Comparison of ENCODE assay signal across 18 cellular contexts in the genomic region with DNA sequence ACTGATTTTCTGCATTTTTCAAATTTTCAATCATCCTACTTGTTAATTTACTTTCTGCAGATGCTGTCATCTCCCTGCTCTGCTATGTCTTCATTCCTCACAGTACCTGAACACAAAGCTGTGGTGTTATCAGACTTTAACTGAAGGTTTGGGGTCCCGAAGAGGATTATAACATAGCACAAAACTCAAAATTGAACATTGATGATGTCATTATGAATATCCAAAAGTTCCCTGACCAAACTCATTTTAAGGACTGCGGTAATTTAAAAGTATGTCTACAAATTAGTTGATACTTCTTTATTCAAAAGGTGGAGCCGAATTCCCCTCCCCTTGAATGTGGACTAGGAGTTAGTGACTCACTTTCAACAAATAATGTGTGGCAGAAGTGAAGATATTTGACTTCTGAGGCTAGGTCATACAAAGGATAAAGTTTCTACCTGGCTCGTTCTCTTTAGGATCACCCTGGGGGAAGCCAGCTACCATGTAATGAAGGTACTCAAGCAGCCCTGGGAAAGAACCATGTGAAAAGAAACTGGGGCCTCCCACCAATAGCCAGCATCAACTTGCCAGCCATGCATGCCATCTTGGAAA. TPM values are rescaled to one million over a fixed set of nuclear protein-coding genes. Genes with fewer than 3 reads are reported as not detected.
DNase-seq lines count a peak whose midpoint lies in the region; ATAC-seq, FAIRE-seq and TF ChIP-seq lines count a peak whose summit lies in the region.
"Had no signal": no experiment of that assay in that cellular context is flagged by ENCODE, and none has a peak within 500 bp of the region (broad histone marks: within the 10 kb centered on the region; RNA-seq: fewer than 3 reads in every experiment).

No MANE protein-coding gene starts in this region.

- no peaks in the 10 kb centered on the region for H4K20me1 ChIP-seq in PC-9 (ENCODE audit: insufficient read depth)
- H4K20me1 ChIP-seq in keratinocyte (ENCODE audit: control insufficient read depth, extremely low read depth, insufficient read depth, low read length), result no peaks in the 10 kb centered on the region

- H3K4me1 ChIP-seq in PC-9 (replicated peaks; ENCODE audit: insufficient read depth), result peaks cover 24% of the 10 kb centered on the region
- H3K4me1 ChIP-seq in keratinocyte (ENCODE audit: control insufficient read depth, extremely low read depth, insufficient read depth, low read length), result peaks cover 43% of the 10 kb centered on the region
- H3K4me1 ChIP-seq in CD8-positive, alpha-beta T cell (ENCODE audit: insufficient read depth, low read length), result no peaks in the 10 kb centered on the region
- peaks cover 0 to 26% (median under 1%) of the 10 kb centered on the region in 6 donors for H3K4me1 ChIP-seq in spleen
- H3K4me1 ChIP-seq: A549, BE2C had no signal

- H3K9me1 ChIP-seq in keratinocyte (ENCODE audit: control insufficient read depth, extremely low read depth, insufficient read depth, low read length), result no peaks in the 10 kb centered on the region

- H3K27ac ChIP-seq in PC-9, result no peak overlapping the region
- no peak overlapping the region for H3K27ac ChIP-seq in keratinocyte (ENCODE audit: control insufficient read depth, insufficient read depth, low read length)
- H3K27ac ChIP-seq in CD8-positive, alpha-beta T cell (ENCODE audit: low read depth, low read length), result no peak overlapping the region
- H3K27ac ChIP-seq in spleen, result no peak overlapping the region
- H3K27ac ChIP-seq: A549, C4-2B had no signal

- intact Hi-C loops in PC-9 (cut with micrococcal nuclease; ENCODE audit: unreplicated experiment), result no loop called here
- intact Hi-C loops in CD8-positive, alpha-beta T cell (cut with DNase I, micrococcal nuclease), result no loop called here
- intact Hi-C loops in spleen (cut with DNase I; ENCODE audit: low total_unique reads), result no loop called here

- no peaks in the 10 kb centered on the region for H3K27me3 ChIP-seq in PC-9 (ENCODE audit: insufficient read depth, low read depth)
- H3K27me3 ChIP-seq in bronchial epithelial cell (ENCODE audit: control insufficient read depth, insufficient read depth, low read length), result no peaks in the 10 kb centered on the region
- H3K27me3 ChIP-seq in keratinocyte (ENCODE audit: control insufficient read depth, extremely low read depth, insufficient read depth, low read length), result no peaks in the 10 kb centered on the region
- no peaks in the 10 kb centered on the region for H3K27me3 ChIP-seq in CD8-positive, alpha-beta T cell (ENCODE audit: insufficient read depth, low read length)
- peaks cover 0 to 7% (median 0%) of the 10 kb centered on the region in 7 donors for H3K27me3 ChIP-seq in spleen (replicated peaks in 1 of 7)

- H3K79me2 ChIP-seq in PC-9 (ENCODE audit: low read depth) (no peaks in the 10 kb centered on the region), keratinocyte (ENCODE audit: control insufficient read depth, insufficient read depth, low read length) (peaks cover 4% of the 10 kb centered on the region)

- H3F3A ChIP-seq in PC-9 (ENCODE audit: insufficient read depth, low read depth), result peaks cover 10% of the 10 kb centered on the region; the same call in 1 of the 2 replicates

- FAIRE-seq in bronchial epithelial cell (lab: Jason Lieb, UNC), result no peak
- peak; percentile 29 for FAIRE-seq in keratinocyte (lab: Jason Lieb, UNC)
- FAIRE-seq: A549, GM19239, HTR-8/SVneo had no signal

- H3K9me2 ChIP-seq in PC-9 (ENCODE audit: insufficient read depth), result no peaks in the 10 kb centered on the region

- WGBS in spleen, 5 donors, result 86 to 95% (median 87%) methylated on average over 4 of the region's 4 CpGs

- CTCF ChIA-PET in PC-9 (lab: Charles Lee), result no interaction called here
- CTCF ChIA-PET in CD8-positive, alpha-beta T cell (lab: Charles Lee), result no interaction called here

- DNase-seq in PC-9 (peak in 1 of 2 experiments; percentile 41), bronchial epithelial cell (ENCODE audit: low read depth) (peak; percentile 79), keratinocyte (ENCODE audit: low read depth, low spot score) (no peak), spleen (no peak), middle frontal gyrus (ENCODE audit: extremely low spot score, low spot score) (no peak)
- DNase-seq in activated naive CD4-positive, alpha-beta T cell (lab: John Stamatoyannopoulos, UW), result no peak
- DNase-seq in CD8-positive, alpha-beta T cell, result no peak
- DNase-seq: BE2C; CD4-positive, alpha-beta memory T cell; COR-L47; DND-41; GDM1; GOT3; H9 had no signal

- TF ChIP-seq POLR2A in spleen (IDR thresholded peaks at IDR 0.05), result no peak

- H3K36me3 ChIP-seq in PC-9 (ENCODE audit: low read depth) (no peaks in the 10 kb centered on the region), bronchial epithelial cell (ENCODE audit: control insufficient read depth, insufficient read depth, low read length) (no peaks in the 10 kb centered on the region), keratinocyte (ENCODE audit: control insufficient read depth in 2 of 2, extremely low read depth in 1 of 2, insufficient read depth in 2 of 2, low read length in 2 of 2) (no peaks in the 10 kb centered on the region), spleen (no peaks in the 10 kb centered on the region)
- H3K36me3 ChIP-seq in CD8-positive, alpha-beta T cell (ENCODE audit: insufficient read depth, low read length), result no peaks in the 10 kb centered on the region
- H3K36me3 ChIP-seq: BE2C had no signal

- no peak overlapping the region for H3K9ac ChIP-seq in keratinocyte (ENCODE audit: control insufficient read depth, extremely low read depth, insufficient read depth, low read length)

- H3K9me3 Mint-ChIP-seq in CD8-positive, alpha-beta T cell, result no peaks in the 10 kb centered on the region
- H3K9me3 Mint-ChIP-seq: CD4-positive, alpha-beta memory T cell had no signal

- peak overlapping the region; percentile 11; the same call in 1 of the 2 replicates for H3K4me2 ChIP-seq in PC-9
- no peak overlapping the region for H3K4me2 ChIP-seq in keratinocyte (ENCODE audit: control insufficient read depth, extremely low read depth, insufficient read depth, low read depth, low read length)
- H3K4me2 ChIP-seq: A549 had no signal

- no peaks in the 10 kb centered on the region for H3K36me3 Mint-ChIP-seq in CD8-positive, alpha-beta T cell
- H3K36me3 Mint-ChIP-seq: CD4-positive, alpha-beta memory T cell had no signal

- H3K9me3 ChIP-seq in PC-9 (ENCODE audit: insufficient read depth, low read depth), result no peaks in the 10 kb centered on the region
- H3K9me3 ChIP-seq in keratinocyte (ENCODE audit: control insufficient read depth, low read depth, low read length), result no peaks in the 10 kb centered on the region
- no peaks in the 10 kb centered on the region for H3K9me3 ChIP-seq in CD8-positive, alpha-beta T cell (ENCODE audit: low read length)
- H3K9me3 ChIP-seq in spleen, result no peaks in the 10 kb centered on the region
- H3K9me3 ChIP-seq: BE2C had no signal

- TF ChIP-seq CTCF in PC-9 (conservative IDR thresholded peaks at IDR 0.05), result no peak
- no peak for TF ChIP-seq CTCF in bronchial epithelial cell (IDR thresholded peaks at IDR 0.05; ENCODE audit: insufficient read depth, low read length, severe bottlenecking)
- TF ChIP-seq CTCF in keratinocyte (optimal IDR thresholded peaks at IDR 0.05 in 1 of 3, IDR thresholded peaks at IDR 0.05 in 1 of 3, conservative IDR thresholded peaks at IDR 0.05 in 1 of 3; ENCODE audit: extremely low read depth in 1 of 3, insufficient read depth in 2 of 3, low read length in 3 of 3), result no peak
- no peak for TF ChIP-seq CTCF in CD8-positive, alpha-beta T cell (IDR thresholded peaks at IDR 0.05)
- TF ChIP-seq CTCF in spleen (IDR thresholded peaks at IDR 0.05 in 8 of 11, conservative IDR thresholded peaks at IDR 0.05 in 3 of 11), result no peak

- no peak overlapping the region for H3K27ac Mint-ChIP-seq in CD8-positive, alpha-beta T cell
- H3K27ac Mint-ChIP-seq: CD4-positive, alpha-beta memory T cell; H9 had no signal

- dilution Hi-C loops in keratinocyte (cut with MboI; ENCODE audit: extremely low pct_ligation_motif_present, low sequenced_read_pairs), result no loop called here

- no peak for ATAC-seq in CD8-positive, alpha-beta T cell
- ATAC-seq: A549 had no signal

- no peak overlapping the region for H3K4me3 Mint-ChIP-seq in CD8-positive, alpha-beta T cell
- H3K4me3 Mint-ChIP-seq: CD4-positive, alpha-beta memory T cell; H9 had no signal

- H3K27me3 Mint-ChIP-seq in CD8-positive, alpha-beta T cell (ENCODE audit: low read depth), result peaks cover 28% of the 10 kb centered on the region

- H3K4me1 Mint-ChIP-seq in CD8-positive, alpha-beta T cell (ENCODE audit: low read depth), result no peaks in the 10 kb centered on the region
- H3K4me1 Mint-ChIP-seq: CD4-positive, alpha-beta memory T cell; H9 had no signal

- H2AFZ ChIP-seq in PC-9 (no peak overlapping the region), keratinocyte (ENCODE audit: control insufficient read depth, low read length) (no peak overlapping the region)

- no TSS peak for BruUV-seq in PC-9 (replicated peaks; lab: Mats Ljungman, UMichigan)

- POLR2A ChIA-PET in PC-9 (lab: Charles Lee; ENCODE audit: unreplicated experiment), result no interaction called here
- POLR2A ChIA-PET in CD8-positive, alpha-beta T cell (lab: Charles Lee), result no interaction called here

- H3K4me3 ChIP-seq in PC-9 (no peak overlapping the region), bronchial epithelial cell (ENCODE audit: low read depth, low read length) (no peak overlapping the region), keratinocyte (ENCODE audit: control insufficient read depth in 2 of 3, extremely low read depth in 1 of 3, insufficient read depth in 2 of 3, low read depth in 1 of 3, low read length in 3 of 3) (no peak overlapping the region), spleen (no peak overlapping the region)
- no peak overlapping the region for H3K4me3 ChIP-seq in CD8-positive, alpha-beta T cell (ENCODE audit: low read depth, low read length)
- H3K4me3 ChIP-seq: A549 had no signal

RNA-seq across cellular contexts. Expression of a gene that starts 6.4 kb away (rescaled TPM):
- total RNA-seq in PC-9 (2021) (4.2 and 5.4 TPM in 2 replicates), bronchial epithelial cell (10.5 and 19.0 TPM in 2 replicates), spleen (10 to 100 TPM in 6 of 7 donors, 1 to 10 TPM in 1; 9.7 to 17.5 (median 12.8) TPM)
- polyA plus RNA-seq in keratinocyte (18.1 to 21.3 TPM (median 20.9 TPM) in 3 replicates), spleen (1 to 10 TPM in 1 of 3 donors, under 1 TPM in 2; 0.48 to 1.1 (median 0.62) TPM)
- polyA plus RNA-seq in keratinocyte (2011; ENCODE audit: low read depth), result 7.1 TPM
- 7.8 and 12.1 TPM in 2 replicates for polyA plus RNA-seq in keratinocyte (2011; cell fraction: cytosol; rRNA removed)
- polyA plus RNA-seq in keratinocyte (2011; cell fraction: nucleus; rRNA removed), result 25.0 and 28.5 TPM in 2 replicates
- polyA plus RNA-seq in keratinocyte (2012; ENCODE audit: low replicate concordance), result 7.4 and 12.1 TPM in 2 replicates
- polyA minus RNA-seq in keratinocyte, result 18.2 to 60.4 TPM (median 50.2 TPM) in 3 replicates
- 24.9 TPM for polyA minus RNA-seq in keratinocyte (2011; cell fraction: cytosol; rRNA and poly(A)+ RNA removed)
- 60.9 and 105 TPM in 2 replicates for polyA minus RNA-seq in keratinocyte (2011; cell fraction: nucleus; rRNA and poly(A)+ RNA removed)
- total RNA-seq in CD8-positive, alpha-beta T cell, result 1 to 10 TPM; 1.1 to 1.5 TPM

RNA-seq across cellular contexts. Expression of a gene that starts 32.7 kb away (rescaled TPM):
- total RNA-seq in PC-9 (2021), result 17.6 and 17.7 TPM in 2 replicates
- total RNA-seq in bronchial epithelial cell, result 15.4 and 17.4 TPM in 2 replicates
- 35.7 to 70.4 TPM (median 52.3 TPM) in 3 replicates for polyA plus RNA-seq in keratinocyte
- 38.6 TPM for polyA plus RNA-seq in keratinocyte (2011; ENCODE audit: low read depth)
- 32.3 and 32.7 TPM in 2 replicates for polyA plus RNA-seq in keratinocyte (2011; cell fraction: cytosol; rRNA removed)
- polyA plus RNA-seq in keratinocyte (2011; cell fraction: nucleus; rRNA removed), result 127 and 163 TPM in 2 replicates
- 25.9 and 43.2 TPM in 2 replicates for polyA plus RNA-seq in keratinocyte (2012; ENCODE audit: low replicate concordance)
- 34.9 to 50.0 TPM (median 40.9 TPM) in 3 replicates for polyA minus RNA-seq in keratinocyte
- polyA minus RNA-seq in keratinocyte (2011; cell fraction: cytosol; rRNA and poly(A)+ RNA removed), result 29.9 TPM
- polyA minus RNA-seq in keratinocyte (2011; cell fraction: nucleus; rRNA and poly(A)+ RNA removed), result 21.9 and 32.6 TPM in 2 replicates
- total RNA-seq in CD8-positive, alpha-beta T cell, result 10 to 100 TPM; 92.8 to 99.7 TPM
- 10 to 100 TPM; 33.9 to 67.1 (median 51.6) TPM for total RNA-seq in spleen
- 100 to 1,000 TPM in 1 of 3 donors, 10 to 100 TPM in 2; 54.0 to 120 (median 80.8) TPM for polyA plus RNA-seq in spleen
